ENCODE assay signal across 2 cellular contexts in genomic region chr7:116911799-116912198, GRCh38.
A peak's percentile ranks its signal among the peaks of the same experiment; 100 is the strongest.
TF ChIP-seq lines count a peak whose summit lies in the region.

No MANE protein-coding gene starts in this region.

TF ChIP-seq in IMR-90, 13 proteins besides CTCF, POLR2A, EP300 and RAD21:
- TF ChIP-seq CEBPB (IDR thresholded peaks at IDR 0.05; ENCODE audit: low read depth, low read length) = peak; percentile 33; the same call in 1 of the 2 replicates
- TF ChIP-seq FOS (IDR thresholded peaks at IDR 0.05; ENCODE audit: low read depth, low read length) = no peak

TF ChIP-seq in WTC11, 78 proteins besides CTCF, POLR2A, EP300 and RAD21:
- TF ChIP-seq RORB (CRISPR knock-in tag; IDR thresholded peaks at IDR 0.05) (no peak), RELA (CRISPR knock-in tag; IDR thresholded peaks at IDR 0.05; ENCODE audit: borderline replicate concordance) (no peak), SP1 (CRISPR knock-in tag; conservative IDR thresholded peaks at IDR 0.05) (no peak), ATF3 (CRISPR knock-in tag; conservative IDR thresholded peaks at IDR 0.05) (no peak), ESRRA (CRISPR knock-in tag; IDR thresholded peaks at IDR 0.05; ENCODE audit: borderline replicate concordance) (no peak), FOXK1 (CRISPR knock-in tag; IDR thresholded peaks at IDR 0.05) (no peak), ATF1 (CRISPR knock-in tag; IDR thresholded peaks at IDR 0.05) (no peak), GTF2I (CRISPR knock-in tag; conservative IDR thresholded peaks at IDR 0.05) (no peak)
- TF ChIP-seq, protein P1, sequence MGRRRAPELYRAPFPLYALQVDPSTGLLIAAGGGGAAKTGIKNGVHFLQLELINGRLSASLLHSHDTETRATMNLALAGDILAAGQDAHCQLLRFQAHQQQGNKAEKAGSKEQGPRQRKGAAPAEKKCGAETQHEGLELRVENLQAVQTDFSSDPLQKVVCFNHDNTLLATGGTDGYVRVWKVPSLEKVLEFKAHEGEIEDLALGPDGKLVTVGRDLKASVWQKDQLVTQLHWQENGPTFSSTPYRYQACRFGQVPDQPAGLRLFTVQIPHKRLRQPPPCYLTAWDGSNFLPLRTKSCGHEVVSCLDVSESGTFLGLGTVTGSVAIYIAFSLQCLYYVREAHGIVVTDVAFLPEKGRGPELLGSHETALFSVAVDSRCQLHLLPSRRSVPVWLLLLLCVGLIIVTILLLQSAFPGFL (CRISPR knock-in tag; IDR thresholded peaks at IDR 0.05; ENCODE audit: borderline replicate concordance) = no peak
- TF ChIP-seq, protein P2, sequence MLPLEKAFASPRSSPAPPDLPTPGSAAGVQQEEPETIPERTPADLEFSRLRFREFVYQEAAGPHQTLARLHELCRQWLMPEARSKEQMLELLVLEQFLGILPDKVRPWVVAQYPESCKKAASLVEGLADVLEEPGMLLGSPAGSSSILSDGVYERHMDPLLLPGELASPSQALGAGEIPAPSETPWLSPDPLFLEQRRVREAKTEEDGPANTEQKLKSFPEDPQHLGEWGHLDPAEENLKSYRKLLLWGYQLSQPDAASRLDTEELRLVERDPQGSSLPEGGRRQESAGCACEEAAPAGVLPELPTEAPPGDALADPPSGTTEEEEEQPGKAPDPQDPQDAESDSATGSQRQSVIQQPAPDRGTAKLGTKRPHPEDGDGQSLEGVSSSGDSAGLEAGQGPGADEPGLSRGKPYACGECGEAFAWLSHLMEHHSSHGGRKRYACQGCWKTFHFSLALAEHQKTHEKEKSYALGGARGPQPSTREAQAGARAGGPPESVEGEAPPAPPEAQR (CRISPR knock-in tag; IDR thresholded peaks at IDR 0.05) = no peak
- TF ChIP-seq, protein P3, sequence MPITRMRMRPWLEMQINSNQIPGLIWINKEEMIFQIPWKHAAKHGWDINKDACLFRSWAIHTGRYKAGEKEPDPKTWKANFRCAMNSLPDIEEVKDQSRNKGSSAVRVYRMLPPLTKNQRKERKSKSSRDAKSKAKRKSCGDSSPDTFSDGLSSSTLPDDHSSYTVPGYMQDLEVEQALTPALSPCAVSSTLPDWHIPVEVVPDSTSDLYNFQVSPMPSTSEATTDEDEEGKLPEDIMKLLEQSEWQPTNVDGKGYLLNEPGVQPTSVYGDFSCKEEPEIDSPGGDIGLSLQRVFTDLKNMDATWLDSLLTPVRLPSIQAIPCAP (CRISPR knock-in tag; IDR thresholded peaks at IDR 0.05) = no peak
